Comparison of ENCODE assay signal across 1 cellular context in the genomic region with DNA sequence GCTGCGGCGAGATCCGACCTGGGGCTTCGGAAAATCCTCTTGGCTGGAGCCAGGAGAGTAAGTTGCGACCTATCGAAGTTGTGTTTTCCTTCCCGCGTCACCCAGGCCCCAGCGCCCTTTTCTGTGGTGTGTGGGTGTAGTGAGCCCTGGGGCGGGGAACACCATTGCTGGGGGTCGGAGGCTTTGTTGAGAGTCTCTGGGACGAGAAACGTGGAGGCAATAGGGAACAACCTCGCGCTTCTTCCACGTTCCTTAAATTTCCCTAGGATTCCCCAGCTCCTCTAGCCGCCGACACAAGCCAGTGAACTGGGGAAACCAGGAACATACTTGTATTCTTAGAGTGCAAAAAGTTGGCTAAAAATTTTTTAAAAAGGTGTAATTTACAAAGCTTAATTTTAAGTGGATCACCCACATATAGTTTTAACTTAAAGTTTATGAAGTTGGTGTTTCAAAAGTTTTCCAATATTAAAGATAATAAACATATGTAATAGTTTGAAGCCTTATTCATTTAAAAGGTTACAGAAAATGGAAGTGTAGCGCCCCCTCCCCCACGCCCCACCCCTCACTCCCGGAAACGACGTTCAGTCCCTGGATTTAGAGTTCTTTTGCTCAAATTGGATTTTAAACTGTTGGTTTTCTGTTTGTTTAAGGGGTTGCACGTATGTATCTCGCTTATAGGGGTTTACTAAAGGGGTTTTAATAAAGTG.
TF ChIP-seq lines count a peak whose summit lies in the region.

No MANE protein-coding gene starts in this region.

TF ChIP-seq in HCT116, 20 proteins besides CTCF, POLR2A, EP300 and RAD21 (continued from another document):
- TF ChIP-seq YY1 (IDR thresholded peaks at IDR 0.05; ENCODE audit: extremely low read depth, insufficient replicate concordance, low read depth, low read length) (no peak), TCF7L2 (IDR thresholded peaks at IDR 0.05; ENCODE audit: borderline replicate concordance, extremely low read depth, insufficient read depth, insufficient read length) (no peak), EZH2phosphoT487 (IDR thresholded peaks at IDR 0.05; ENCODE audit: borderline replicate concordance) (no peak)
